In the genomic region with DNA sequence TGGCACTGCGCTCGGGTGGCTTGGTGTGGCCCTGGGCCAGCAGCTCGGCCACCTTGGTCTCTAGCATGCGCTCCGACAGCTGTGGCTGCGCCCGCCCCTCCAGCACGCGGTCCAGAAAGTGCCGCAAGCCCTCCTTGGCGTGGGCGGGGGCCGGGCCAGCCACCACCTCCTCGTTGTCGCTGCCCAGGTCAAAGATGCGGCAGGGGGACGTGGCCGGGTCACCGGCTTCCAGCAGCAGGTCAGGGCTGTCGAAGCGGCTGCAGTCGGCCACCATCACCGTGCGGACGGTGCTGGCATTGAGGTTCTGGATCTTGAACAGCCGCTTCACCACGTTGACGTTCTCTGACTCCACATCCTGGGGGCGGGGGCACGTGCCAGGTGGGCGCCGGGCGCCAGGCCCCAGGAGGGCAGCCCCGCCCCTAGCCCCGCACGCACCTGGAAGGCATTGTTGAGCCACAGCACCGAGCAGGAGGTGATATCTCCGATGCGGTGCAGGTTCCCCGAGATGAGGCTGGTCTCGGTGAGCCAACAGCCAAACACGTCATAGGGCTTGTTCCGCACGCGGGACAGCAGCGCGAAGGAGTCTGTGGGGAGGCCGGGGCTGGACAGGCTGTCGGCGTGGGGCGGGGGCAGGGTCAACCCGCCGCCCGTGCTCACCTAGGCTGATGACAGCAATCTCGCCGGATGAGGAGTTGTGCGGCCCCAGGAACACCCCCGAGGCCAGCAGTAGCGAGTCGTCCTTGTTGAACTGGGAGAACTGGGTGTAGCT, we compare ENCODE assay signal across 13 cellular contexts. TPM values are rescaled to one million over a fixed set of nuclear protein-coding genes. Genes with fewer than 3 reads are reported as not detected.
A peak's percentile ranks its signal among the peaks of the same experiment; 100 is the strongest.
DNase-seq lines count a peak whose midpoint lies in the region; ATAC-seq and TF ChIP-seq lines count a peak whose summit lies in the region.
"Had no signal": no experiment of that assay in that cellular context is flagged by ENCODE, and none has a peak within 500 bp of the region (broad histone marks: within the 10 kb centered on the region; RNA-seq: fewer than 3 reads in every experiment).

No MANE protein-coding gene starts in this region.

- H3K36me3 Mint-ChIP-seq in activated naive CD4-positive, alpha-beta T cell treated with anti-CD3 and anti-CD28 coated beads for 36 hours (ENCODE audit: low read depth): peaks cover 20% of the 10 kb centered on the region
- H3K36me3 Mint-ChIP-seq in activated naive CD4-positive, alpha-beta T cell treated with anti-CD3 and anti-CD28 coated beads, Interleukin-2, amount 50 U/mL, for 72 hours: peaks cover 11 to 14% of the 10 kb centered on the region in 2 donors
- H3K36me3 Mint-ChIP-seq in activated CD8-positive, alpha-beta T cell treated with anti-CD3 and anti-CD28 coated beads for 36 hours (ENCODE audit: low read depth): peaks cover 25% of the 10 kb centered on the region

- no peak overlapping the region for H3K27ac Mint-ChIP-seq in activated naive CD4-positive, alpha-beta T cell treated with anti-CD3 and anti-CD28 coated beads for 36 hours
- peak overlapping the region in 1 of 2 donors; percentile 52 for H3K27ac Mint-ChIP-seq in activated naive CD4-positive, alpha-beta T cell treated with anti-CD3 and anti-CD28 coated beads, Interleukin-2, amount 50 U/mL, for 72 hours
- peak overlapping the region; percentile 20 for H3K27ac Mint-ChIP-seq in activated CD8-positive, alpha-beta T cell treated with anti-CD3 and anti-CD28 coated beads for 36 hours

- H3K4me1 Mint-ChIP-seq in activated naive CD4-positive, alpha-beta T cell treated with anti-CD3 and anti-CD28 coated beads for 36 hours (ENCODE audit: low read depth): peaks cover 9% of the 10 kb centered on the region
- H3K4me1 Mint-ChIP-seq in activated CD8-positive, alpha-beta T cell treated with anti-CD3 and anti-CD28 coated beads for 36 hours (ENCODE audit: low read depth): peaks cover 11% of the 10 kb centered on the region

- H3K9me3 ChIP-seq in left lung: no peaks in the 10 kb centered on the region
- no peaks in the 10 kb centered on the region for H3K9me3 ChIP-seq in tibial artery
- H3K9me3 ChIP-seq: uterus had no signal

- H3K4me1 ChIP-seq in left lung (peaks cover 2 to 24% of the 10 kb centered on the region in 2 donors), tibial artery (peaks cover 0 to 44% (median 39%) of the 10 kb centered on the region in 4 donors)

- DNase-seq in activated naive CD4-positive, alpha-beta T cell treated with anti-CD3 and anti-CD28 coated beads for 36 hours: no peak
- DNase-seq in activated naive CD4-positive, alpha-beta T cell treated with anti-CD3 and anti-CD28 coated beads, Interleukin-2, amount 50 U/mL, for 72 hours (ENCODE audit: low spot score in 2 of 2): no peak
- no peak for DNase-seq in activated CD8-positive, alpha-beta T cell treated with anti-CD3 and anti-CD28 coated beads for 36 hours
- DNase-seq in left lung: peak; percentile 30 to 76
- peak in 1 of 2 donors; percentile 65 for DNase-seq in tibial artery
- DNase-seq in SIG-M5 treated with dmso at 0.1 percent for 504 hours (lab: John Stamatoyannopoulos, UW; ENCODE audit: unreplicated experiment): no peak
- DNase-seq in germinal center (ENCODE audit: low spot score): no peak
- DNase-seq in activated effector memory CD4-positive, alpha-beta T cell treated with anti-CD3 and anti-CD28 coated beads, Interleukin-2, amount 50 U/mL, for 16 hours: no peak
- DNase-seq: effector CD8-positive, alpha-beta T cell; naive B cell; NCI-H526 treated with DMSO at 0.1 percent for 48 hours; stimulated activated CD4-positive, alpha-beta T cell treated with anti-CD3 and anti-CD28 coated beads, Interleukin-4, amount 100 ng/mL, for 24 hours had no signal

- H3K9me3 Mint-ChIP-seq in activated naive CD4-positive, alpha-beta T cell treated with anti-CD3 and anti-CD28 coated beads for 36 hours: no peaks in the 10 kb centered on the region
- no peaks in the 10 kb centered on the region for H3K9me3 Mint-ChIP-seq in activated naive CD4-positive, alpha-beta T cell treated with anti-CD3 and anti-CD28 coated beads, Interleukin-2, amount 50 U/mL, for 72 hours
- no peaks in the 10 kb centered on the region for H3K9me3 Mint-ChIP-seq in activated CD8-positive, alpha-beta T cell treated with anti-CD3 and anti-CD28 coated beads for 36 hours
- H3K9me3 Mint-ChIP-seq: naive B cell had no signal

- CTCF ChIA-PET in activated naive CD4-positive, alpha-beta T cell treated with anti-CD3 and anti-CD28 coated beads for 36 hours (lab: Charles Lee): no interaction called here
- CTCF ChIA-PET in activated CD8-positive, alpha-beta T cell treated with anti-CD3 and anti-CD28 coated beads for 36 hours (lab: Charles Lee): interaction anchor here (0.9 kb wide), 2 partner anchors 87 to 93 kb away, joined by 3 read pairs; no protein-coding TSS in a partner anchor

- no peaks in the 10 kb centered on the region for H3K27me3 ChIP-seq in left lung
- no peaks in the 10 kb centered on the region for H3K27me3 ChIP-seq in tibial artery
- H3K27me3 ChIP-seq: uterus had no signal

- H3K36me3 ChIP-seq in left lung (peaks cover 0 to 54% of the 10 kb centered on the region in 2 donors), tibial artery (peaks cover 34 to 57% (median 45%) of the 10 kb centered on the region in 3 donors)
- H3K36me3 ChIP-seq: uterus had no signal

- POLR2A ChIA-PET in activated CD8-positive, alpha-beta T cell treated with anti-CD3 and anti-CD28 coated beads for 36 hours (lab: Charles Lee): no interaction called here

- peak overlapping the region; percentile 59 for H3K4me3 Mint-ChIP-seq in activated naive CD4-positive, alpha-beta T cell treated with anti-CD3 and anti-CD28 coated beads for 36 hours
- peak overlapping the region; percentile 77 for H3K4me3 Mint-ChIP-seq in activated CD8-positive, alpha-beta T cell treated with anti-CD3 and anti-CD28 coated beads for 36 hours

- H3K4me3 ChIP-seq in left lung: peak overlapping the region in 1 of 2 donors; percentile 98
- peak overlapping the region in 1 of 2 donors; percentile 83 for H3K4me3 ChIP-seq in tibial artery

- no peak overlapping the region for H3K27ac ChIP-seq in left lung
- H3K27ac ChIP-seq in tibial artery: peak overlapping the region; percentile 26 to 91
- H3K27ac ChIP-seq: uterus had no signal

- no peaks in the 10 kb centered on the region for H3K27me3 Mint-ChIP-seq in activated naive CD4-positive, alpha-beta T cell treated with anti-CD3 and anti-CD28 coated beads for 36 hours (ENCODE audit: low read depth)
- H3K27me3 Mint-ChIP-seq in activated CD8-positive, alpha-beta T cell treated with anti-CD3 and anti-CD28 coated beads for 36 hours: no peaks in the 10 kb centered on the region
- H3K27me3 Mint-ChIP-seq: naive B cell had no signal

- no peak for TF ChIP-seq CTCF in activated CD8-positive, alpha-beta T cell treated with anti-CD3 and anti-CD28 coated beads for 36 hours (IDR thresholded peaks at IDR 0.05)
- TF ChIP-seq CTCF in left lung (IDR thresholded peaks at IDR 0.05): no peak
- TF ChIP-seq CTCF in tibial artery (IDR thresholded peaks at IDR 0.05): no peak

- no peak for ATAC-seq in activated naive CD4-positive, alpha-beta T cell treated with anti-CD3 and anti-CD28 coated beads, Interleukin-2, amount 50 U/mL, for 72 hours
- no peak for ATAC-seq in activated CD8-positive, alpha-beta T cell treated with anti-CD3 and anti-CD28 coated beads for 36 hours
- ATAC-seq in left lung: no peak

- intact Hi-C loops in activated naive CD4-positive, alpha-beta T cell treated with anti-CD3 and anti-CD28 coated beads for 36 hours (cut with micrococcal nuclease): no loop called here
- intact Hi-C loops in activated CD8-positive, alpha-beta T cell treated with anti-CD3 and anti-CD28 coated beads for 36 hours (cut with micrococcal nuclease): no loop called here
- intact Hi-C loops in left lung (cut with DNase I): no loop called here
- intact Hi-C loops in tibial artery (cut with DNase I; ENCODE audit: low total_unique reads): loop anchor here (5.0 kb wide), 2 partner anchors 55 to 150 kb away; partner anchors contain the start of genes TMEM141 and TRAF2

RNA-seq across cellular contexts. Expression of gene FBXW5, which starts 2.2 kb away (rescaled TPM):
- total RNA-seq in activated naive CD4-positive, alpha-beta T cell treated with anti-CD3 and anti-CD28 coated beads for 36 hours: 10 to 100 TPM; 44.0 to 47.8 TPM
- total RNA-seq in activated naive CD4-positive, alpha-beta T cell treated with anti-CD3 and anti-CD28 coated beads, Interleukin-2, amount 50 U/mL, for 72 hours: 100 to 1,000 TPM in 1 of 2 donors, 10 to 100 TPM in 1; 66.9 to 107 TPM
- 10 to 100 TPM; 53.4 to 54.0 TPM for total RNA-seq in activated CD8-positive, alpha-beta T cell treated with anti-CD3 and anti-CD28 coated beads for 36 hours
- 100 to 1,000 TPM in 1 of 2 donors, 10 to 100 TPM in 1; 98.5 to 111 TPM for total RNA-seq in left lung

RNA-seq across cellular contexts. Expression of gene C8G, which starts 2.7 kb away (rescaled TPM):
- under 1 TPM in 1 of 2 experiments, not detected in 1; 0.83 TPM for total RNA-seq in activated naive CD4-positive, alpha-beta T cell treated with anti-CD3 and anti-CD28 coated beads for 36 hours
- 1 to 10 TPM; 1.5 to 2.5 TPM for total RNA-seq in activated naive CD4-positive, alpha-beta T cell treated with anti-CD3 and anti-CD28 coated beads, Interleukin-2, amount 50 U/mL, for 72 hours
- under 1 TPM in 1 of 2 experiments, not detected in 1; 0.83 TPM for total RNA-seq in activated CD8-positive, alpha-beta T cell treated with anti-CD3 and anti-CD28 coated beads for 36 hours
- total RNA-seq in left lung: 1 to 10 TPM; 1.2 TPM
- total RNA-seq: uterus had no signal

RNA-seq across cellular contexts. Expression of gene LCN12, which starts 9.8 kb away (rescaled TPM):
- total RNA-seq in activated naive CD4-positive, alpha-beta T cell treated with anti-CD3 and anti-CD28 coated beads for 36 hours: 1 to 10 TPM; 1.1 to 1.9 TPM
- total RNA-seq in activated naive CD4-positive, alpha-beta T cell treated with anti-CD3 and anti-CD28 coated beads, Interleukin-2, amount 50 U/mL, for 72 hours: 1 to 10 TPM in 1 of 2 donors, under 1 TPM in 1; 0.64 to 2.0 TPM
- 1 to 10 TPM; 1.3 to 2.1 TPM for total RNA-seq in activated CD8-positive, alpha-beta T cell treated with anti-CD3 and anti-CD28 coated beads for 36 hours
- total RNA-seq in left lung: 1 to 10 TPM; 2.1 to 4.5 TPM

RNA-seq across cellular contexts. Expression of gene PTGDS, which starts 35.0 kb away (rescaled TPM):
- total RNA-seq in activated naive CD4-positive, alpha-beta T cell treated with anti-CD3 and anti-CD28 coated beads for 36 hours: not detected
- not detected for total RNA-seq in activated naive CD4-positive, alpha-beta T cell treated with anti-CD3 and anti-CD28 coated beads, Interleukin-2, amount 50 U/mL, for 72 hours
- not detected for total RNA-seq in activated CD8-positive, alpha-beta T cell treated with anti-CD3 and anti-CD28 coated beads for 36 hours
- 100 to 1,000 TPM; 133 to 137 TPM for total RNA-seq in left lung

RNA-seq across cellular contexts. Expression of gene LCNL1, which starts 40.5 kb away (rescaled TPM):
- not detected for total RNA-seq in activated naive CD4-positive, alpha-beta T cell treated with anti-CD3 and anti-CD28 coated beads for 36 hours
- not detected for total RNA-seq in activated naive CD4-positive, alpha-beta T cell treated with anti-CD3 and anti-CD28 coated beads, Interleukin-2, amount 50 U/mL, for 72 hours
- not detected for total RNA-seq in activated CD8-positive, alpha-beta T cell treated with anti-CD3 and anti-CD28 coated beads for 36 hours
- total RNA-seq in left lung: 1 to 10 TPM; 2.0 to 2.3 TPM

Comparison
In these comparisons a context has a peak if more than half of its experiments do, and no peak if none do; other contexts are left out.
1. DNase-seq: peak in left lung (2 of 2); none in activated naive CD4-positive, alpha-beta T cell treated with anti-CD3 and anti-CD28 coated beads for 36 hours (single experiment), activated naive CD4-positive, alpha-beta T cell treated with anti-CD3 and anti-CD28 coated beads, Interleukin-2, amount 50 U/mL, for 72 hours (0 of 2), activated CD8-positive, alpha-beta T cell treated with anti-CD3 and anti-CD28 coated beads for 36 hours (single experiment), SIG-M5 treated with dmso at 0.1 percent for 504 hours (single experiment), germinal center (single experiment) and activated effector memory CD4-positive, alpha-beta T cell treated with anti-CD3 and anti-CD28 coated beads, Interleukin-2, amount 50 U/mL, for 16 hours (single experiment).
2. H3K27ac ChIP-seq: peak in tibial artery (2 of 2); none in left lung (0 of 2).